ENCODE assay signal across 9 cellular contexts in genomic region chr2:112724611-112725525, GRCh38. TPM values are rescaled to one million over a fixed set of nuclear protein-coding genes. Genes with fewer than 3 reads are reported as not detected.
DNase-seq lines count a peak whose midpoint lies in the region; ATAC-seq, FAIRE-seq and TF ChIP-seq lines count a peak whose summit lies in the region.
"Had no signal": no experiment of that assay in that cellular context is flagged by ENCODE, and none has a peak within 500 bp of the region (broad histone marks: within the 10 kb centered on the region; RNA-seq: fewer than 3 reads in every experiment).

No MANE protein-coding gene starts in this region.

- H3K9me3 ChIP-seq in OCI-LY3 (ENCODE audit: insufficient read depth, low read length): no peaks in the 10 kb centered on the region

- peaks cover 38% of the 10 kb centered on the region for H3K4me1 ChIP-seq in OCI-LY3 (ENCODE audit: low read length)

- no peak for ATAC-seq in GM19463 (IDR thresholded peaks at IDR 0.05; ENCODE audit: unreplicated experiment)

- TF ChIP-seq CTCF in OCI-LY3 (IDR thresholded peaks at IDR 0.05; ENCODE audit: low read depth, low read length) (peak; percentile 74), fibroblast of mammary gland (conservative IDR thresholded peaks at IDR 0.05; ENCODE audit: control insufficient read depth, insufficient read depth, low read depth, low read length) (peak; percentile 25), dorsolateral prefrontal cortex (IDR thresholded peaks at IDR 0.05 in 54 of 56, conservative IDR thresholded peaks at IDR 0.05 in 2 of 56; ENCODE audit: low read depth in 1 of 56, partially characterized antibody in 56 of 56) (no peak)

- intact Hi-C loops in dorsolateral prefrontal cortex (cut with DNase I): loop anchor here in 1 of 2 donors (2.0 kb wide), 1 partner anchor 124 kb away; no protein-coding TSS in a partner anchor

- H3K9ac ChIP-seq in OCI-LY3 (ENCODE audit: low read length): peak overlapping the region; percentile 29; the same call in 1 of the 2 replicates

- H3K79me2 ChIP-seq in OCI-LY3 (ENCODE audit: low read length): no peaks in the 10 kb centered on the region

- FAIRE-seq in GM12891 (lab: Jason Lieb, UNC): peak; percentile 76

- peak overlapping the region; percentile 81 for H2AFZ ChIP-seq in OCI-LY3 (ENCODE audit: low read depth, low read length)

- H3K4me3 ChIP-seq in OCI-LY3 (ENCODE audit: low read length) (no peak overlapping the region), fibroblast of mammary gland (ENCODE audit: control insufficient read depth, low read depth, low read length) (no peak overlapping the region), dorsolateral prefrontal cortex (no peak overlapping the region)

- H3K36me3 ChIP-seq in OCI-LY3 (replicated peaks; ENCODE audit: low read depth, low read length): no peaks in the 10 kb centered on the region

- no peaks in the 10 kb centered on the region for H3K27me3 ChIP-seq in OCI-LY3 (ENCODE audit: low read depth, low read length)
- H3K27me3 ChIP-seq in dorsolateral prefrontal cortex: no peaks in the 10 kb centered on the region

- H3K4me2 ChIP-seq in OCI-LY3 (ENCODE audit: low read length): peak overlapping the region; percentile 68

- peak overlapping the region; percentile 25; the same call in 1 of the 2 replicates for H3K27ac ChIP-seq in OCI-LY3 (ENCODE audit: low read length)
- H3K27ac ChIP-seq in dorsolateral prefrontal cortex: no peak overlapping the region

- DNase-seq in AG08395 (ENCODE audit: low spot score): peak; percentile 28
- DNase-seq in GM12891 (ENCODE audit: insufficient read length, low spot score): peak; percentile 54
- no peak for DNase-seq in fibroblast of mammary gland (ENCODE audit: low read depth)
- DNase-seq in NCI-H1105 (lab: John Stamatoyannopoulos, UW): no peak
- no peak for DNase-seq in dorsolateral prefrontal cortex
- DNase-seq in NCI-H2227 (lab: John Stamatoyannopoulos, UW; ENCODE audit: unreplicated experiment): no peak

- no peak for TF ChIP-seq POLR2A in GM12891 (IDR thresholded peaks at IDR 0.05; ENCODE audit: low read depth, low read length)

- no peaks in the 10 kb centered on the region for H4K20me1 ChIP-seq in OCI-LY3 (ENCODE audit: insufficient read depth, low read length)

TF ChIP-seq in GM12891, 5 proteins besides CTCF, POLR2A, EP300 and RAD21:
- TF ChIP-seq POLR2AphosphoS5 (IDR thresholded peaks at IDR 0.05; ENCODE audit: low read depth, low read length): no peak
- no peak for TF ChIP-seq TAF1 (IDR thresholded peaks at IDR 0.05; ENCODE audit: low read depth, low read length)
- TF ChIP-seq SPI1 (IDR thresholded peaks at IDR 0.05; ENCODE audit: low read depth, low read length): no peak
- no peak for TF ChIP-seq POU2F2 (IDR thresholded peaks at IDR 0.05; ENCODE audit: low read depth, low read length)
- no peak for TF ChIP-seq PAX5 (IDR thresholded peaks at IDR 0.05; ENCODE audit: insufficient read depth, low read length, severe bottlenecking)
TF ChIP-seq in GM12891: peak in this region for 0.

RNA-seq across cellular contexts. Expression of gene NT5DC4, which starts 4.0 kb away (rescaled TPM):
- polyA plus RNA-seq in GM12891 (2012; ENCODE audit: low read depth, missing spikeins): 2.1 TPM
- total RNA-seq in dorsolateral prefrontal cortex: 1 to 10 TPM in 11 of 120 experiments, under 1 TPM in 13, not detected in 96; 0.18 to 4.5 (median 0.84) TPM
- total RNA-seq: temporal lobe had no signal

RNA-seq across cellular contexts. Expression of gene CKAP2L, which starts 39.5 kb away (rescaled TPM):
- 6.7 TPM for polyA plus RNA-seq in GM12891 (2012; ENCODE audit: low read depth, missing spikeins)
- 1 to 10 TPM in 11 of 120 experiments, under 1 TPM in 82, not detected in 27; 0.09 to 1.7 (median 0.47) TPM for total RNA-seq in dorsolateral prefrontal cortex

RNA-seq across cellular contexts. Expression of gene IL1A, which starts 59.4 kb away (rescaled TPM):
- 1.1 TPM for polyA plus RNA-seq in GM12891 (2012; ENCODE audit: low read depth, missing spikeins)
- under 1 TPM in 69 of 120 experiments, not detected in 51; 0.21 to 0.97 (median 0.39) TPM for total RNA-seq in dorsolateral prefrontal cortex
- total RNA-seq: temporal lobe had no signal

Comparison
In these comparisons a context has a peak if more than half of its experiments do, and no peak if none do; other contexts are left out.
1. DNase-seq: peak in AG08395 (single experiment) and GM12891 (single experiment); none in fibroblast of mammary gland (single experiment), NCI-H1105 (single experiment), dorsolateral prefrontal cortex (0 of 10) and NCI-H2227 (single experiment).
2. CTCF ChIP-seq: peak in OCI-LY3 (single experiment) and fibroblast of mammary gland (single experiment); none in dorsolateral prefrontal cortex (0 of 56).